1 cellular context compared by ENCODE assay signal in the genomic region with DNA sequence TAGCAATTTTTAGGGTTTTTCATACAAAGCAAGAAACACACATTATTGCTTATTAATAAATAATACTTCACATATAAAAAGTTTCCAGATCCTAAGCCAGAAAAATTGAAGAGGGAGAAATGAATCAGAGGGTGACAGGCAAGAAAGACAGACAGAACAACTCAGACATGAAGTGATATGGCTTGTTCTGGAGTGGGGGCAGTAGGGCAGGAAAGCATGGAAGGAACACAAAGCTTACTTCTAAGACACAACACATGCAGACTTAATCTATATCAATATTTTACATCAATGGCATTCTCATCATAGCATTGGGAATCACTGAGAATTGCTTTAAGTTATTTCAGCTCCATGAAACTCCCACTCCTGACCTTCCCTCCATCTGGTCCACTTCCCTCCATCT.
TF ChIP-seq lines count a peak whose summit lies in the region.

No MANE protein-coding gene starts in this region.

TF ChIP-seq in GM23338, 12 proteins besides CTCF, POLR2A, EP300 and RAD21 (continued from another document):
- TF ChIP-seq NANOG (IDR thresholded peaks at IDR 0.05; ENCODE audit: borderline replicate concordance), result no peak
